8 cellular contexts compared by ENCODE assay signal in genomic region chr14:68506021-68506644, GRCh38.
DNase-seq lines count a peak whose midpoint lies in the region; ATAC-seq and TF ChIP-seq lines count a peak whose summit lies in the region.

No MANE protein-coding gene starts in this region.

- CTCF ChIA-PET in A673 (lab: Charles Lee) = no interaction called here

- POLR2A ChIA-PET in A673 (lab: Charles Lee; ENCODE audit: low non-redundant PET) = no interaction called here

- ATAC-seq in GM19452 (IDR thresholded peaks at IDR 0.05; ENCODE audit: unreplicated experiment) (peak; percentile 11), SK-N-SH treated with all-trans-retinoic acid at 6 μM for 48 hours (peak; percentile 61), HG02623 (IDR thresholded peaks at IDR 0.05; ENCODE audit: unreplicated experiment) (no peak), GM19397 (IDR thresholded peaks at IDR 0.05; ENCODE audit: unreplicated experiment) (no peak)

- no peak for TF ChIP-seq CTCF in A673 (conservative IDR thresholded peaks at IDR 0.05; ENCODE audit: low read depth, low read length)

- H3K27me3 ChIP-seq in A673 (replicated peaks; ENCODE audit: insufficient read depth, low read depth, low read length, poor library complexity) = no peaks in the 10 kb centered on the region

- H3K4me1 ChIP-seq in A673 (ENCODE audit: insufficient read depth, low read length, poor library complexity, severe bottlenecking) = peaks cover 12% of the 10 kb centered on the region

- H3K9me3 ChIP-seq in A673 (ENCODE audit: low read depth, low read length, poor library complexity, severe bottlenecking) = no peaks in the 10 kb centered on the region

- peak; percentile 21 for DNase-seq in A673 (ENCODE audit: low spot score)
- peak; percentile 46 for DNase-seq in kidney glomerular epithelial cell (lab: John Stamatoyannopoulos, UW)
- no peak for DNase-seq in NCI-H128 (lab: John Stamatoyannopoulos, UW; ENCODE audit: unreplicated experiment)
- no peak for DNase-seq in posterior vena cava (ENCODE audit: low spot score)

- intact Hi-C loops in A673 (cut with micrococcal nuclease; ENCODE audit: unreplicated experiment) (no loop called here), posterior vena cava (cut with DNase I) (no loop called here)

- no peak overlapping the region for H3K27ac ChIP-seq in A673 (ENCODE audit: low read depth, low read length, poor library complexity, severe bottlenecking)

- BruUV-seq in A673 (replicated peaks; lab: Mats Ljungman, UMichigan) = no TSS peak

- H3K4me3 ChIP-seq in A673 (ENCODE audit: low read depth, low read length, poor library complexity, severe bottlenecking) = no peak overlapping the region

- no peaks in the 10 kb centered on the region for H3K36me3 ChIP-seq in A673 (ENCODE audit: insufficient read depth, low read length, poor library complexity, severe bottlenecking)

TF ChIP-seq in SK-N-SH treated with all-trans-retinoic acid at 6 μM for 48 hours, 23 proteins besides CTCF, POLR2A, EP300 and RAD21:
- TF ChIP-seq ZFP3 (CRISPR knock-in tag; IDR thresholded peaks at IDR 0.05) = no peak

Comparison
In these comparisons a context has a peak if more than half of its experiments do, and no peak if none do; other contexts are left out.
1. DNase-seq: peak in A673 (single experiment) and kidney glomerular epithelial cell (single experiment); none in NCI-H128 (single experiment) and posterior vena cava (single experiment).
2. ATAC-seq: peak in GM19452 (single experiment) and SK-N-SH treated with all-trans-retinoic acid at 6 μM for 48 hours (single experiment); none in HG02623 (single experiment) and GM19397 (single experiment).